15 cellular contexts compared by ENCODE assay signal in the genomic region with DNA sequence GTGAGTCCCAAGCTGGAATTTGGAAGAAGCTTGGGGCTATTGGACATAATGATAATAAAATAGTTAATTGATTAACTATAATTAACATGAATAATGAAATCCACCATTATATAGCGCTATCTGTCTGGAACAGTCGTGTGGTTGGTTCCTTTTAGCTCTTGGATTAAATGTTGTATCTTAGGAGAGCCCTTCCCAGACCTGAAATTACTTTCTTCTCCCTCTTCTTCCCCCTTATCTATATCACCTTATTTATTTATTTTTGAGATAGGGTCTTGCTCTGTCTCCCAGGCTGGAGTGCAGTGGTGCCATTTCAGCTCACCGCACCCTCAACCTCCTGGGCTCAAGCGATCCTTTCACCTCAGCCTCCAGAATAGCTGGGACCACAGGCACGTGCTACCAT.
DNase-seq lines count a peak whose midpoint lies in the region; ATAC-seq and TF ChIP-seq lines count a peak whose summit lies in the region.
"Had no signal": no experiment of that assay in that cellular context is flagged by ENCODE, and none has a peak within 500 bp of the region (broad histone marks: within the 10 kb centered on the region; RNA-seq: fewer than 3 reads in every experiment).

No MANE protein-coding gene starts in this region.

- no peak overlapping the region for H4K91ac ChIP-seq in IMR-90 (ENCODE audit: insufficient read depth, low read depth, low read length)

- H4K8ac ChIP-seq in IMR-90 (ENCODE audit: low read depth in 2 of 2, low read length in 2 of 2) = no peak overlapping the region

- peaks cover 51% of the 10 kb centered on the region for H3K4me1 Mint-ChIP-seq in activated T-helper 2 cell treated with anti-CD3 and anti-CD28 coated beads, Interferon-gamma antibody, Interleukin-2, Interleukin-4, amounts not matched to agents 10 μg/mL and 5 μg/mL and 100 μg/mL, durations not matched to agents 14 hours and 24 hours and 36 hours (ENCODE audit: low read depth)
- peaks cover 5% of the 10 kb centered on the region for H3K4me1 Mint-ChIP-seq in progenitor cell of endocrine pancreas (ENCODE audit: low read depth)
- H3K4me1 Mint-ChIP-seq in activated CD4-positive, alpha-beta memory T cell treated with anti-CD3 and anti-CD28 coated beads for 36 hours (ENCODE audit: low read depth) = peaks cover 60% of the 10 kb centered on the region

- TF ChIP-seq POLR2A in IMR-90 (IDR thresholded peaks at IDR 0.05; ENCODE audit: low read depth, low read length) = no peak

- no peak overlapping the region for H2BK5ac ChIP-seq in IMR-90 (ENCODE audit: low read depth, low read length, poor library complexity, severe bottlenecking)

- dilution Hi-C loops in IMR-90 (cut with HindIII; ENCODE audit: low sequenced_read_pairs, unreplicated experiment) = no loop called here

- peaks cover 0 to 4% of the 10 kb centered on the region in 2 donors for H3K9me3 Mint-ChIP-seq in activated naive CD4-positive, alpha-beta T cell treated with anti-CD3 and anti-CD28 coated beads, Interleukin-2, amount 50 U/mL, for 72 hours
- peaks cover 5% of the 10 kb centered on the region for H3K9me3 Mint-ChIP-seq in activated T-helper 2 cell treated with anti-CD3 and anti-CD28 coated beads, Interferon-gamma antibody, Interleukin-2, Interleukin-4, amounts not matched to agents 10 μg/mL and 5 μg/mL and 100 μg/mL, durations not matched to agents 14 hours and 24 hours and 36 hours
- peaks cover 4% of the 10 kb centered on the region for H3K9me3 Mint-ChIP-seq in progenitor cell of endocrine pancreas (ENCODE audit: low read depth)
- peaks cover 3% of the 10 kb centered on the region for H3K9me3 Mint-ChIP-seq in activated CD4-positive, alpha-beta memory T cell treated with anti-CD3 and anti-CD28 coated beads for 36 hours

- peak overlapping the region; percentile 68 to 72 for H3K27ac Mint-ChIP-seq in activated naive CD4-positive, alpha-beta T cell treated with anti-CD3 and anti-CD28 coated beads, Interleukin-2, amount 50 U/mL, for 72 hours
- peak overlapping the region; percentile 49 for H3K27ac Mint-ChIP-seq in activated T-helper 2 cell treated with anti-CD3 and anti-CD28 coated beads, Interferon-gamma antibody, Interleukin-2, Interleukin-4, amounts not matched to agents 10 μg/mL and 5 μg/mL and 100 μg/mL, durations not matched to agents 14 hours and 24 hours and 36 hours
- H3K27ac Mint-ChIP-seq in progenitor cell of endocrine pancreas = peak overlapping the region; percentile 27
- H3K27ac Mint-ChIP-seq in activated CD4-positive, alpha-beta memory T cell treated with anti-CD3 and anti-CD28 coated beads for 36 hours = no peak overlapping the region

- H3K4me2 ChIP-seq in IMR-90 (ENCODE audit: low read depth, low read length) = no peak overlapping the region

- BruUV-seq in IMR-90 (replicated peaks; lab: Mats Ljungman, UMichigan) = no TSS peak

- H3K79me1 ChIP-seq in IMR-90 (ENCODE audit: low read depth in 1 of 2, low read length in 2 of 2) = peaks cover 26 to 70% of the 10 kb centered on the region in 2 experiments

- H3K36me3 Mint-ChIP-seq in activated naive CD4-positive, alpha-beta T cell treated with anti-CD3 and anti-CD28 coated beads, Interleukin-2, amount 50 U/mL, for 72 hours = peaks cover 0 to 39% of the 10 kb centered on the region in 2 donors
- H3K36me3 Mint-ChIP-seq in activated T-helper 2 cell treated with anti-CD3 and anti-CD28 coated beads, Interferon-gamma antibody, Interleukin-2, Interleukin-4, amounts not matched to agents 10 μg/mL and 5 μg/mL and 100 μg/mL, durations not matched to agents 14 hours and 24 hours and 36 hours (ENCODE audit: low read depth) = peaks cover 60% of the 10 kb centered on the region
- peaks cover 9% of the 10 kb centered on the region for H3K36me3 Mint-ChIP-seq in progenitor cell of endocrine pancreas (ENCODE audit: insufficient read depth)
- peaks cover 31% of the 10 kb centered on the region for H3K36me3 Mint-ChIP-seq in activated CD4-positive, alpha-beta memory T cell treated with anti-CD3 and anti-CD28 coated beads for 36 hours

- H4K5ac ChIP-seq in IMR-90 (ENCODE audit: low read depth, low read length) = no peak overlapping the region

- H3K4me3 Mint-ChIP-seq in activated T-helper 2 cell treated with anti-CD3 and anti-CD28 coated beads, Interferon-gamma antibody, Interleukin-2, Interleukin-4, amounts not matched to agents 10 μg/mL and 5 μg/mL and 100 μg/mL, durations not matched to agents 14 hours and 24 hours and 36 hours (ENCODE audit: low read depth) = no peak overlapping the region
- no peak overlapping the region for H3K4me3 Mint-ChIP-seq in progenitor cell of endocrine pancreas (ENCODE audit: low read depth)
- H3K4me3 Mint-ChIP-seq in activated CD4-positive, alpha-beta memory T cell treated with anti-CD3 and anti-CD28 coated beads for 36 hours = no peak overlapping the region
- H3K4me3 Mint-ChIP-seq: CD14-positive monocyte had no signal

- no CpG with 5 or more reads among the region's 5 CpGs for WGBS in IMR-90 (ENCODE audit: extremely low coverage in 2 of 2, insufficient read length in 1 of 2), 2 experiments

- CTCF ChIA-PET in IMR-90 (lab: Yijun Ruan, JAX) = no interaction called here
- CTCF ChIA-PET in activated CD4-positive, alpha-beta memory T cell treated with anti-CD3 and anti-CD28 coated beads for 36 hours (lab: Charles Lee) = no interaction called here
- CTCF ChIA-PET in RWPE1 (lab: Yijun Ruan, JAX) = interaction anchor here (1.1 to 1.2 kb wide), 2 partner anchors 11 to 27 kb away, joined by 3 read pairs; no protein-coding TSS in a partner anchor

- H3K27ac ChIP-seq in IMR-90 (ENCODE audit: insufficient read depth, low read length) (no peak overlapping the region), RWPE1 (no peak overlapping the region)

- no peak overlapping the region for H3K9ac ChIP-seq in IMR-90 (ENCODE audit: low read depth, low read length)

- peaks cover 37% of the 10 kb centered on the region for H4K20me1 ChIP-seq in IMR-90 (ENCODE audit: insufficient read depth, low read length)

- H2BK120ac ChIP-seq in IMR-90 (ENCODE audit: low read depth, low read length) = no peak overlapping the region

- peak overlapping the region; percentile 30; the same call in 1 of the 2 replicates for H2AK5ac ChIP-seq in IMR-90 (ENCODE audit: low read depth, low read length)

- H3K9me1 ChIP-seq in IMR-90 (ENCODE audit: insufficient read depth, low read length) = peaks cover 19% of the 10 kb centered on the region

- H2BK15ac ChIP-seq in IMR-90 (ENCODE audit: low read depth, low read length) = no peak overlapping the region

- no peak for TF ChIP-seq CTCF in IMR-90 (conservative IDR thresholded peaks at IDR 0.05; ENCODE audit: low read depth, low read length)
- TF ChIP-seq CTCF in progenitor cell of endocrine pancreas (IDR thresholded peaks at IDR 0.05; ENCODE audit: unreplicated experiment) = no peak
- no peak for TF ChIP-seq CTCF in RWPE1 (conservative IDR thresholded peaks at IDR 0.05; ENCODE audit: low read depth)

- H3K56ac ChIP-seq in IMR-90 (ENCODE audit: extremely low read depth, insufficient read depth, low read length) = no peak overlapping the region

- H2AK9ac ChIP-seq in IMR-90 (replicated peaks; ENCODE audit: low read depth, low read length, poor library complexity) = no peak overlapping the region

- no peak for TF ChIP-seq RAD21 in IMR-90 (IDR thresholded peaks at IDR 0.05; ENCODE audit: low read length)

- no peaks in the 10 kb centered on the region for H3K27me3 Mint-ChIP-seq in activated T-helper 2 cell treated with anti-CD3 and anti-CD28 coated beads, Interferon-gamma antibody, Interleukin-2, Interleukin-4, amounts not matched to agents 10 μg/mL and 5 μg/mL and 100 μg/mL, durations not matched to agents 14 hours and 24 hours and 36 hours (ENCODE audit: low read depth)
- no peaks in the 10 kb centered on the region for H3K27me3 Mint-ChIP-seq in progenitor cell of endocrine pancreas
- H3K27me3 Mint-ChIP-seq in activated CD4-positive, alpha-beta memory T cell treated with anti-CD3 and anti-CD28 coated beads for 36 hours = no peaks in the 10 kb centered on the region

- H3K14ac ChIP-seq in IMR-90 (replicated peaks; ENCODE audit: low read depth, low read length) = no peak overlapping the region

- in situ Hi-C loops in IMR-90 (cut with MboI; ENCODE audit: low sequenced_read_pairs) = no loop called here

- no peaks in the 10 kb centered on the region for H3K27me3 ChIP-seq in IMR-90 (ENCODE audit: control insufficient read depth, insufficient read depth, low read length)

- no peak overlapping the region for H3K4me3 ChIP-seq in IMR-90 (ENCODE audit: insufficient read depth, low read depth, low read length)

- intact Hi-C loops in IMR-90 (cut with micrococcal nuclease) = no loop called here
- intact Hi-C loops in activated T-helper 2 cell treated with anti-CD3 and anti-CD28 coated beads, Interferon-gamma antibody, Interleukin-2, Interleukin-4, amounts not matched to agents 10 μg/mL and 5 μg/mL and 100 μg/mL, durations not matched to agents 14 hours and 24 hours and 36 hours (cut with micrococcal nuclease) = no loop called here
- intact Hi-C loops in activated CD4-positive, alpha-beta memory T cell treated with anti-CD3 and anti-CD28 coated beads for 36 hours (cut with micrococcal nuclease) = loop anchor here (5.0 kb wide), 1 partner anchor 41 kb away; no protein-coding TSS in a partner anchor

- H3K36me3 ChIP-seq in IMR-90 (ENCODE audit: control insufficient read depth, insufficient read depth, low read length) = no peaks in the 10 kb centered on the region

- POLR2A ChIA-PET in IMR-90 (lab: Charles Lee; ENCODE audit: unreplicated experiment) (no interaction called here), RWPE1 (lab: Yijun Ruan, JAX; ENCODE audit: low non-redundant PET) (interaction anchor here (0.7 kb wide), 1 partner anchor 22 kb away, joined by 3 read pairs; no protein-coding TSS in a partner anchor)
- POLR2A ChIA-PET in activated CD4-positive, alpha-beta memory T cell treated with anti-CD3 and anti-CD28 coated beads for 36 hours (lab: Charles Lee) = no interaction called here

- no peak overlapping the region for H2AFZ ChIP-seq in IMR-90 (replicated peaks; ENCODE audit: low read length, poor library complexity)

- no peak for ATAC-seq in activated naive CD4-positive, alpha-beta T cell treated with anti-CD3 and anti-CD28 coated beads, Interleukin-2, amount 50 U/mL, for 72 hours
- no peak for ATAC-seq in IMR-90 (ENCODE audit: low read depth)
- ATAC-seq in HG02970 (IDR thresholded peaks at IDR 0.05; ENCODE audit: low FRiP score, unreplicated experiment) = no peak

- H2BK20ac ChIP-seq in IMR-90 (ENCODE audit: low read depth, low read length) = no peak overlapping the region

- no peak overlapping the region for H3K18ac ChIP-seq in IMR-90 (ENCODE audit: low read depth, low read length)

- peaks cover 13% of the 10 kb centered on the region for H3K4me1 ChIP-seq in IMR-90 (ENCODE audit: control insufficient read depth, insufficient read depth, low read length)

- no peak for DNase-seq in activated naive CD4-positive, alpha-beta T cell treated with anti-CD3 and anti-CD28 coated beads, Interleukin-2, amount 50 U/mL, for 72 hours (ENCODE audit: low spot score in 2 of 2)
- no peak for DNase-seq in activated naive CD4-positive, alpha-beta T cell treated with anti-CD3 and anti-CD28 coated beads, Interleukin-2, amount 50 U/mL, for 16 hours
- DNase-seq in IMR-90 = no peak
- DNase-seq in activated T-helper 2 cell treated with anti-CD3 and anti-CD28 coated beads, Interferon-gamma antibody, Interleukin-2, Interleukin-4, amounts not matched to agents 10 μg/mL and 5 μg/mL and 100 μg/mL, durations not matched to agents 14 hours and 24 hours and 36 hours (ENCODE audit: low spot score) = no peak
- no peak for DNase-seq in progenitor cell of endocrine pancreas (ENCODE audit: low spot score, unreplicated experiment)
- no peak for DNase-seq in activated CD4-positive, alpha-beta memory T cell treated with anti-CD3 and anti-CD28 coated beads for 36 hours
- DNase-seq in RWPE1 (ENCODE audit: low spot score) = no peak
- DNase-seq: COR-L47, H7, NCI-H1105 treated with DMSO at 0.1 percent for 48 hours, NCI-H1694 treated with DMSO at 0.1 percent for 48 hours, NCI-H345, NCI-H526 treated with DMSO at 0.1 percent for 48 hours had no signal

- H3K23ac ChIP-seq in IMR-90 (ENCODE audit: low read depth, low read length) = no peak overlapping the region

- no peak overlapping the region for H3K4ac ChIP-seq in IMR-90 (ENCODE audit: low read depth, low read length)

- H3K9me3 ChIP-seq in IMR-90 (ENCODE audit: control insufficient read depth, insufficient read depth, low read length) = peaks cover under 1% of the 10 kb centered on the region
